Comparison of ENCODE assay signal across 8 cellular contexts in the genomic region with DNA sequence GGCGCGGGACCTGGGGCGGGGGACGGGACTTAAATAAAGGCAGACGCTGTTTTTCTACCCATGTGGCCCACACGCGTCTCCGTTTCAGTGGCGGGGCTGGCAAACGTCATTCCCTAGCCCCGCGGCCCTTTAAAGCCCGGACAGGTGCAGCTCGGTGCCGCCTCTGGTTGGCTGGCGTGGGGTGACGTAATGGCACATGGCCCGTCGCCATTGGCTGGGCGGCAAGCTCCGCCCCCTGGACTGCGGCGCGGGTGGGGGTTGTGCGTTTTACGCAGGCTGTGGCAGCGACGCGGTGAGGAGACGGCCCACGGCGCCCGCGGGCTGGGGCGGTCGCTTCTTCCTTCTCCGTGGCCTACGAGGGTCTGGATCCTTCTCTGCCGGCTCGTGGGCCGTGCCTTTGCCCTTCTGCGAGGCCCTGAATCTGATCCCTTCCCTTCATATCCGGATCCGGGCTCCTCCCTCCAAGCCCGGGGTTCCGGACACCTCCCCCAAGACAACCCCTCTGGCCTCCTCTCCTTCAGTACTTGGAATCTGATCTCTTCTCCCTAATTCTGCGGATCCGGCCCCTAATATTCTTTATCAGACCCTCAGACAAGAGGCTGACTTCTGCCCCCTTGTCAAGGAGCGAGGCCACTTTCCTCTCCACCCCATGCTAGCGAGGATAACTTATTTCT. TPM values are rescaled to one million over a fixed set of nuclear protein-coding genes. Genes with fewer than 3 reads are reported as not detected.
DNase-seq lines count a peak whose midpoint lies in the region; ATAC-seq and TF ChIP-seq lines count a peak whose summit lies in the region.

A gene with protein sequence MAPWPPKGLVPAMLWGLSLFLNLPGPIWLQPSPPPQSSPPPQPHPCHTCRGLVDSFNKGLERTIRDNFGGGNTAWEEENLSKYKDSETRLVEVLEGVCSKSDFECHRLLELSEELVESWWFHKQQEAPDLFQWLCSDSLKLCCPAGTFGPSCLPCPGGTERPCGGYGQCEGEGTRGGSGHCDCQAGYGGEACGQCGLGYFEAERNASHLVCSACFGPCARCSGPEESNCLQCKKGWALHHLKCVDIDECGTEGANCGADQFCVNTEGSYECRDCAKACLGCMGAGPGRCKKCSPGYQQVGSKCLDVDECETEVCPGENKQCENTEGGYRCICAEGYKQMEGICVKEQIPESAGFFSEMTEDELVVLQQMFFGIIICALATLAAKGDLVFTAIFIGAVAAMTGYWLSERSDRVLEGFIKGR (plus strand): TSS at position 274 of the 674 bp plus-strand sequence. CDS start 605 bp downstream, outside the sequence.

- H3K27ac Mint-ChIP-seq in activated T-cell treated with anti-CD3 and anti-CD28 coated beads, Interleukin-2, amount 50 U/mL, for 24 hours, result peak within 1 kb of the TSS; percentile 97

- ATAC-seq in GM21528 (IDR thresholded peaks at IDR 0.05; ENCODE audit: low FRiP score, unreplicated experiment), result peak; percentile 90
- ATAC-seq in Panc1, result peak; percentile 92

- peak within 1 kb of the TSS; percentile 94 for H3K4me3 Mint-ChIP-seq in activated T-cell treated with anti-CD3 and anti-CD28 coated beads, Interleukin-2, amount 50 U/mL, for 24 hours

- H3K4me1 Mint-ChIP-seq in activated T-cell treated with anti-CD3 and anti-CD28 coated beads, Interleukin-2, amount 50 U/mL, for 24 hours (ENCODE audit: low read depth), result peaks cover 40% of the 10 kb centered on the region

- H3K27me3 ChIP-seq in Panc1 (ENCODE audit: control insufficient read depth, insufficient read depth, low read length), result no peaks in the 10 kb centered on the region
- no peaks in the 10 kb centered on the region for H3K27me3 ChIP-seq in esophagus (ENCODE audit: control insufficient read depth in 1 of 2, insufficient read depth in 2 of 2, low read length in 2 of 2)
- H3K27me3 ChIP-seq in muscle layer of colon (ENCODE audit: control insufficient read depth in 1 of 2, insufficient read depth in 2 of 2, low read length in 2 of 2), result no peaks in the 10 kb centered on the region

- H3K27me3 Mint-ChIP-seq in activated T-cell treated with anti-CD3 and anti-CD28 coated beads, Interleukin-2, amount 50 U/mL, for 24 hours, result no peaks in the 10 kb centered on the region

- 0% methylated on average over 45 to 50 of the region's 50 CpGs for WGBS in esophagus, 2 donors

- in situ Hi-C loops in Panc1 (cut with HindIII; ENCODE audit: low pct_unique_long_range_greater_than_20kb, low sequenced_read_pairs), result no loop called here

- no peak; the same call in 1 of the 2 replicates for TF ChIP-seq EP300 in Ishikawa (IDR thresholded peaks at IDR 0.05; ENCODE audit: borderline replicate concordance)

- peak within 1 kb of the TSS; percentile 88 for H3K27ac ChIP-seq in Panc1 (ENCODE audit: low read length)
- H3K27ac ChIP-seq in esophagus (ENCODE audit: low read depth in 2 of 2, low read length in 1 of 2), result peak within 1 kb of the TSS; percentile 94 to 95
- peak within 1 kb of the TSS; percentile 95 for H3K27ac ChIP-seq in muscle layer of colon (ENCODE audit: low read depth, low read length)

- peak within 1 kb of the TSS; percentile 78 for H3K9ac ChIP-seq in muscle layer of colon (ENCODE audit: low read length)

- no TSS peak for BruUV-seq in Panc1 (replicated peaks; lab: Mats Ljungman, UMichigan)

- TF ChIP-seq CTCF in Panc1 (IDR thresholded peaks at IDR 0.05), result no peak

- H3K36me3 ChIP-seq in Panc1 (ENCODE audit: control insufficient read depth, insufficient read depth, low read length) (no peaks in the 10 kb centered on the region; the same call in 1 of the 2 replicates), esophagus (ENCODE audit: control insufficient read depth in 2 of 2, insufficient read depth in 2 of 2, low read length in 1 of 2) (peaks cover 8 to 14% of the 10 kb centered on the region in 2 donors), muscle layer of colon (ENCODE audit: insufficient read depth, low read length) (peaks cover 40% of the 10 kb centered on the region)

- H3K36me3 Mint-ChIP-seq in activated T-cell treated with anti-CD3 and anti-CD28 coated beads, Interleukin-2, amount 50 U/mL, for 24 hours (ENCODE audit: low read depth), result peaks cover 33% of the 10 kb centered on the region

- no peak for TF ChIP-seq RAD21 in Ishikawa (IDR thresholded peaks at IDR 0.05; ENCODE audit: low read depth)

- DNase-seq in DMS114 treated with DMSO at 0.1 percent for 48 hours (lab: John Stamatoyannopoulos, UW; ENCODE audit: unreplicated experiment) (peak; percentile 79), Panc1 (ENCODE audit: low read depth, low spot score) (no peak)
- peak; percentile 99 for DNase-seq in activated T-cell treated with anti-CD3 and anti-CD28 coated beads, Interleukin-2, amount 50 U/mL, for 24 hours
- DNase-seq in stimulated activated CD8-positive, alpha-beta memory T cell treated with anti-CD3 and anti-CD28 coated beads, Interleukin-7, amount 100 ng/mL, for 1 hour (ENCODE audit: low read depth in 2 of 2), result peak; percentile 94 to 96

- H3K4me3 ChIP-seq in Panc1 (ENCODE audit: low read depth in 2 of 2, low read length in 2 of 2) (peak within 1 kb of the TSS; percentile 66 to 72), esophagus (ENCODE audit: low read depth in 1 of 2, low read length in 2 of 2) (peak within 1 kb of the TSS; percentile 64 to 71), muscle layer of colon (ENCODE audit: low read depth in 1 of 2, low read length in 2 of 2) (peak within 1 kb of the TSS; percentile 89 to 94)

- intact Hi-C loops in Panc1 (cut with micrococcal nuclease; ENCODE audit: unreplicated experiment), result no loop called here

- no peaks in the 10 kb centered on the region for H3K9me3 ChIP-seq in Panc1 (ENCODE audit: control insufficient read depth, insufficient read depth, low read depth, low read length)
- no peaks in the 10 kb centered on the region for H3K9me3 ChIP-seq in esophagus (ENCODE audit: control insufficient read depth in 2 of 2, insufficient read depth in 1 of 2, low read depth in 1 of 2, low read length in 1 of 2)
- no peaks in the 10 kb centered on the region for H3K9me3 ChIP-seq in muscle layer of colon (ENCODE audit: low read length)

- H3K4me1 ChIP-seq in Panc1 (ENCODE audit: control insufficient read depth, insufficient read depth, low read length), result 0 out of 2 replicates have a peak, but pooled peaks cover 4% of the 10 kb centered on the region
- peaks cover 5 to 11% of the 10 kb centered on the region in 2 donors for H3K4me1 ChIP-seq in esophagus (ENCODE audit: control insufficient read depth in 2 of 2, insufficient read depth in 2 of 2, low read length in 1 of 2)
- peaks cover 17% of the 10 kb centered on the region for H3K4me1 ChIP-seq in muscle layer of colon (ENCODE audit: insufficient read depth, low read length)

- CTCF ChIA-PET in Panc1 (lab: Charles Lee), result interaction anchor here (0.7 to 2.1 kb wide), 2 partner anchors 13 to 219 kb away, joined by 4 to 16 read pairs; no protein-coding TSS in a partner anchor

- POLR2A ChIA-PET in Panc1 (lab: Charles Lee), result interaction anchor here (0.6 kb wide), 1 partner anchor 42 kb away, joined by 13 read pairs; no protein-coding TSS in a partner anchor

- no peaks in the 10 kb centered on the region for H3K9me3 Mint-ChIP-seq in activated T-cell treated with anti-CD3 and anti-CD28 coated beads, Interleukin-2, amount 50 U/mL, for 24 hours

TF ChIP-seq in Ishikawa, 13 proteins besides CTCF, POLR2A, EP300 and RAD21:
- TF ChIP-seq YY1 (IDR thresholded peaks at IDR 0.05; ENCODE audit: low read depth) (no peak), CEBPB (IDR thresholded peaks at IDR 0.05) (no peak), TAF1 (IDR thresholded peaks at IDR 0.05; ENCODE audit: low read depth) (peak; percentile 60), TCF12 (IDR thresholded peaks at IDR 0.05; ENCODE audit: low read depth) (no peak), CREB1 (IDR thresholded peaks at IDR 0.05; ENCODE audit: low read depth) (peak; percentile 78), ZBTB7A (IDR thresholded peaks at IDR 0.05; ENCODE audit: low read depth) (no peak), FOXM1 (IDR thresholded peaks at IDR 0.05; ENCODE audit: borderline replicate concordance, low read depth) (no peak)
- TF ChIP-seq, protein P1, sequence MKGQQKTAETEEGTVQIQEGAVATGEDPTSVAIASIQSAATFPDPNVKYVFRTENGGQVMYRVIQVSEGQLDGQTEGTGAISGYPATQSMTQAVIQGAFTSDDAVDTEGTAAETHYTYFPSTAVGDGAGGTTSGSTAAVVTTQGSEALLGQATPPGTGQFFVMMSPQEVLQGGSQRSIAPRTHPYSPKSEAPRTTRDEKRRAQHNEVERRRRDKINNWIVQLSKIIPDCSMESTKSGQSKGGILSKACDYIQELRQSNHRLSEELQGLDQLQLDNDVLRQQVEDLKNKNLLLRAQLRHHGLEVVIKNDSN (IDR thresholded peaks at IDR 0.05), result peak; percentile 54; the same call in 1 of the 2 replicates
- TF ChIP-seq, protein P2, sequence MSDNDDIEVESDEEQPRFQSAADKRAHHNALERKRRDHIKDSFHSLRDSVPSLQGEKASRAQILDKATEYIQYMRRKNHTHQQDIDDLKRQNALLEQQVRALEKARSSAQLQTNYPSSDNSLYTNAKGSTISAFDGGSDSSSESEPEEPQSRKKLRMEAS (IDR thresholded peaks at IDR 0.05), result peak; percentile 96
- TF ChIP-seq, protein P3, sequence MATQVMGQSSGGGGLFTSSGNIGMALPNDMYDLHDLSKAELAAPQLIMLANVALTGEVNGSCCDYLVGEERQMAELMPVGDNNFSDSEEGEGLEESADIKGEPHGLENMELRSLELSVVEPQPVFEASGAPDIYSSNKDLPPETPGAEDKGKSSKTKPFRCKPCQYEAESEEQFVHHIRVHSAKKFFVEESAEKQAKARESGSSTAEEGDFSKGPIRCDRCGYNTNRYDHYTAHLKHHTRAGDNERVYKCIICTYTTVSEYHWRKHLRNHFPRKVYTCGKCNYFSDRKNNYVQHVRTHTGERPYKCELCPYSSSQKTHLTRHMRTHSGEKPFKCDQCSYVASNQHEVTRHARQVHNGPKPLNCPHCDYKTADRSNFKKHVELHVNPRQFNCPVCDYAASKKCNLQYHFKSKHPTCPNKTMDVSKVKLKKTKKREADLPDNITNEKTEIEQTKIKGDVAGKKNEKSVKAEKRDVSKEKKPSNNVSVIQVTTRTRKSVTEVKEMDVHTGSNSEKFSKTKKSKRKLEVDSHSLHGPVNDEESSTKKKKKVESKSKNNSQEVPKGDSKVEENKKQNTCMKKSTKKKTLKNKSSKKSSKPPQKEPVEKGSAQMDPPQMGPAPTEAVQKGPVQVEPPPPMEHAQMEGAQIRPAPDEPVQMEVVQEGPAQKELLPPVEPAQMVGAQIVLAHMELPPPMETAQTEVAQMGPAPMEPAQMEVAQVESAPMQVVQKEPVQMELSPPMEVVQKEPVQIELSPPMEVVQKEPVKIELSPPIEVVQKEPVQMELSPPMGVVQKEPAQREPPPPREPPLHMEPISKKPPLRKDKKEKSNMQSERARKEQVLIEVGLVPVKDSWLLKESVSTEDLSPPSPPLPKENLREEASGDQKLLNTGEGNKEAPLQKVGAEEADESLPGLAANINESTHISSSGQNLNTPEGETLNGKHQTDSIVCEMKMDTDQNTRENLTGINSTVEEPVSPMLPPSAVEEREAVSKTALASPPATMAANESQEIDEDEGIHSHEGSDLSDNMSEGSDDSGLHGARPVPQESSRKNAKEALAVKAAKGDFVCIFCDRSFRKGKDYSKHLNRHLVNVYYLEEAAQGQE (IDR thresholded peaks at IDR 0.05; ENCODE audit: low read depth), result no peak

RNA-seq across cellular contexts. Expression of the gene that starts here (rescaled TPM):
- total RNA-seq in Panc1 (2021; ENCODE audit: unreplicated experiment), result 15.4 TPM
- polyA plus RNA-seq in Panc1 (2012; ENCODE audit: insufficient read length), result 27.3 TPM
- polyA plus RNA-seq in esophagus, result 10 to 100 TPM; 12.1 to 24.2 TPM
